13 cellular contexts compared by ENCODE assay signal in genomic region chr3:149442845-149443544, GRCh38. TPM values are rescaled to one million over a fixed set of nuclear protein-coding genes. Genes with fewer than 3 reads are reported as not detected.
A peak's percentile ranks its signal among the peaks of the same experiment; 100 is the strongest.
DNase-seq lines count a peak whose midpoint lies in the region; ATAC-seq, FAIRE-seq and TF ChIP-seq lines count a peak whose summit lies in the region.
"Had no signal": no experiment of that assay in that cellular context is flagged by ENCODE, and none has a peak within 500 bp of the region (broad histone marks: within the 10 kb centered on the region; RNA-seq: fewer than 3 reads in every experiment).

No MANE protein-coding gene starts in this region.

- H3K36me3 Mint-ChIP-seq in chondrocyte (ENCODE audit: low read depth), result no peaks in the 10 kb centered on the region
- H3K36me3 Mint-ChIP-seq: IgD-negative memory B cell had no signal

- no peaks in the 10 kb centered on the region for H3K9me3 ChIP-seq in pancreas
- H3K9me3 ChIP-seq: HAP-1 had no signal

- TF ChIP-seq CTCF in chondrocyte (IDR thresholded peaks at IDR 0.05), result no peak
- no peak for TF ChIP-seq CTCF in pancreas (IDR thresholded peaks at IDR 0.05)
- no peak for TF ChIP-seq CTCF in GM13976 (IDR thresholded peaks at IDR 0.05; ENCODE audit: borderline replicate concordance, control extremely low read depth, extremely low read depth, insufficient read depth, missing control alignments)

- no peaks in the 10 kb centered on the region for H3K27me3 Mint-ChIP-seq in chondrocyte (ENCODE audit: low read depth)

- in situ Hi-C loops in GM13976 (cut with MboI; ENCODE audit: low sequenced_read_pairs, unreplicated experiment), result no loop called here

- peak overlapping the region in 2 of 4 donors; percentile 36 to 37 for H3K27ac ChIP-seq in pancreas
- H3K27ac ChIP-seq: SK-N-MC had no signal

- ATAC-seq in pancreas, result peak; percentile 51 to 87 (median 70)

- intact Hi-C loops in pancreas (cut with DNase I), result no loop called here

- H3K9me3 Mint-ChIP-seq in chondrocyte (ENCODE audit: low read depth), result no peaks in the 10 kb centered on the region
- H3K9me3 Mint-ChIP-seq: IgD-negative memory B cell had no signal

- H3K4me1 ChIP-seq in pancreas, result peaks cover 0 to 17% (median 12%) of the 10 kb centered on the region in 3 donors

- no peak overlapping the region for H3K4me3 Mint-ChIP-seq in chondrocyte (ENCODE audit: unreplicated experiment)
- H3K4me3 Mint-ChIP-seq: IgD-negative memory B cell had no signal

- DNase-seq in ELR (ENCODE audit: low read depth) (peak; percentile 69), NAMALWA (ENCODE audit: low spot score) (peak; percentile 42), chondrocyte (ENCODE audit: low spot score) (no peak), pancreas (no peak), GM13976 (ENCODE audit: low spot score) (no peak), mesenteric fat pad (ENCODE audit: low spot score) (no peak), SHP77 (lab: John Stamatoyannopoulos, UW) (no peak), NCI-H1048 (lab: John Stamatoyannopoulos, UW) (no peak)
- DNase-seq: stimulated activated CD4-positive, alpha-beta T cell treated with anti-CD3 and anti-CD28 coated beads, Interleukin-4, amount 100 ng/mL, for 1 hour had no signal

- H3K27ac Mint-ChIP-seq in chondrocyte (ENCODE audit: unreplicated experiment), result peak overlapping the region; percentile 67
- H3K27ac Mint-ChIP-seq: IgD-negative memory B cell had no signal

- no peak overlapping the region for H3K4me3 ChIP-seq in pancreas
- H3K4me3 ChIP-seq: HAP-1, SK-N-MC had no signal

- FAIRE-seq in pancreas (lab: Jason Lieb, UNC), result no peak
- FAIRE-seq: urothelium cell line had no signal

- H3K4me1 Mint-ChIP-seq in chondrocyte (ENCODE audit: low read depth), result peaks cover 30% of the 10 kb centered on the region

- H3K27me3 ChIP-seq in pancreas, result no peaks in the 10 kb centered on the region

- WGBS in pancreas, 2 donors, result 26 to 36% methylated on average over 4 of the region's 4 CpGs

- no peaks in the 10 kb centered on the region for H3K36me3 ChIP-seq in pancreas
- H3K36me3 ChIP-seq: HAP-1 had no signal

RNA-seq across cellular contexts. Expression of gene TM4SF4, which starts 31.5 kb away (rescaled TPM):
- total RNA-seq in chondrocyte (not detected in 3 replicates), pancreas (10 to 100 TPM; 38.2 to 90.1 (median 45.8) TPM), mesenteric fat pad (1.7 TPM)
- polyA plus RNA-seq in pancreas, result 100 to 1,000 TPM in 1 of 2 donors, 10 to 100 TPM in 1; 18.9 to 411 TPM
- polyA plus RNA-seq: IgD-negative memory B cell had no signal

Comparison
In these comparisons a context has a peak if more than half of its experiments do, and no peak if none do; other contexts are left out.
1. DNase-seq: peak in ELR (single experiment) and NAMALWA (single experiment); none in chondrocyte (single experiment), pancreas (0 of 6), GM13976 (single experiment), mesenteric fat pad (single experiment), SHP77 (0 of 2) and NCI-H1048 (single experiment).
2. RNA of gene TM4SF4, which starts 31.5 kb away (total RNA-seq): 38.2 to 90.1 TPM in pancreas; 1.7 TPM in mesenteric fat pad (single experiment) and not detected in chondrocyte; every median in the first group is over 10 times any median in the second.